ENCODE assay signal across 14 cellular contexts in the genomic region with DNA sequence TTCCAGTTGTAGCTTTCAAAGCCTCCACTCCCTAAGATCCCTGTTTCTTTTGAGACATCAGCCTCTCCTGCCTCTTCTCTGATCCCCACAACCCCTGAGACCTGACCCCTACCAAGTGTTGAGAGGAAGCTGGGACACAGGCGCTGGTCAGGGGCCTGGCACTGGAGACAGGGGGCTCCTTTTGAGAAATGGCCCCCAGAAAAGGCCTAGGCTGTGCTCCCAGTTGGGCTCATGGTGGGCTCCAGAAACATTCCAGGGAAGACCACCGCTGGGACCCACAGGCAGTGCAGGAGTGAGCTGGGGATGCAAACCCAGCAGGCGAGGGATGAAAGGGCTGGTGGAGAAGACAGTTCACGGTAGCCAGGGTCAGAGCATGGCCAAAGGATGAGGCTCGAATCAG. TPM values are rescaled to one million over a fixed set of nuclear protein-coding genes. Genes with fewer than 3 reads are reported as not detected.
DNase-seq lines count a peak whose midpoint lies in the region; ATAC-seq, FAIRE-seq and TF ChIP-seq lines count a peak whose summit lies in the region.
"Had no signal": no experiment of that assay in that cellular context is flagged by ENCODE, and none has a peak within 500 bp of the region (broad histone marks: within the 10 kb centered on the region; RNA-seq: fewer than 3 reads in every experiment).

No MANE protein-coding gene starts in this region.

- intact Hi-C loops in MCF 10A (cut with micrococcal nuclease) (loop anchor here (10.0 kb wide), 1 partner anchor 303 kb away; no protein-coding TSS in a partner anchor), mammary epithelial cell (cut with micrococcal nuclease) (loop anchor here (5.0 kb wide), 1 partner anchor 126 kb away; the partner anchor contains the start of gene LMCD1), esophagus squamous epithelium (cut with DNase I) (no loop called here), pancreas (cut with DNase I) (loop anchor here in 1 of 3 donors (10.0 kb wide), 1 partner anchor 193 kb away; no protein-coding TSS in a partner anchor)

- no peak overlapping the region for H3K27ac ChIP-seq in mammary epithelial cell (ENCODE audit: insufficient read depth, low read depth, low read length)
- H3K27ac ChIP-seq in esophagus squamous epithelium: no peak overlapping the region
- H3K27ac ChIP-seq in pancreas: no peak overlapping the region
- H3K27ac ChIP-seq: 22Rv1 had no signal

- no peaks in the 10 kb centered on the region for H4K20me1 ChIP-seq in mammary epithelial cell (ENCODE audit: insufficient read depth, low read length)
- H4K20me1 ChIP-seq: BLaER1 treated with 17β-estradiol and CSF1 and Interleukin-3, amounts not matched to agents 10 nM and 100 nM had no signal

- H3K4me1 Mint-ChIP-seq in MCF 10A (ENCODE audit: insufficient read depth, unreplicated experiment) (peaks cover 23% of the 10 kb centered on the region), HFFc6 (ENCODE audit: low read depth) (peaks cover 54% of the 10 kb centered on the region), chondrocyte (ENCODE audit: low read depth) (peaks cover 59% of the 10 kb centered on the region), osteocyte (ENCODE audit: unreplicated experiment) (peaks cover 43% of the 10 kb centered on the region)

- no peak overlapping the region for H3K4me2 ChIP-seq in mammary epithelial cell (ENCODE audit: insufficient read depth, low read depth, low read length)

- ATAC-seq in pancreas: no peak

- 96% methylated on average over 5 of the region's 5 CpGs for WGBS in mammary epithelial cell (ENCODE audit: low coverage, missing lambda C conversion rate)
- 90 to 98% methylated on average over 3 to 4 of the region's 5 CpGs for WGBS in esophagus squamous epithelium, 2 donors
- 80 to 84% methylated on average over 5 of the region's 5 CpGs for WGBS in pancreas, 2 donors

- H3K4me3 Mint-ChIP-seq in MCF 10A (ENCODE audit: unreplicated experiment): no peak overlapping the region
- H3K4me3 Mint-ChIP-seq in HFFc6: no peak overlapping the region
- no peak overlapping the region for H3K4me3 Mint-ChIP-seq in chondrocyte (ENCODE audit: unreplicated experiment)
- H3K4me3 Mint-ChIP-seq in osteocyte (ENCODE audit: unreplicated experiment): no peak overlapping the region

- H3K27me3 Mint-ChIP-seq in MCF 10A (ENCODE audit: insufficient read depth, unreplicated experiment) (no peaks in the 10 kb centered on the region), HFFc6 (ENCODE audit: insufficient read depth) (peaks cover 4% of the 10 kb centered on the region), chondrocyte (ENCODE audit: low read depth) (no peaks in the 10 kb centered on the region), osteocyte (ENCODE audit: unreplicated experiment) (no peaks in the 10 kb centered on the region)

- H3K27me3 ChIP-seq in mammary epithelial cell (ENCODE audit: insufficient read depth, low read length) (peaks cover 3% of the 10 kb centered on the region), esophagus squamous epithelium (peaks cover 0 to 5% (median 0%) of the 10 kb centered on the region in 4 donors), pancreas (no peaks in the 10 kb centered on the region)
- H3K27me3 ChIP-seq: BLaER1 treated with 17β-estradiol and CSF1 and Interleukin-3, amounts not matched to agents 10 nM and 100 nM had no signal

- BruUV-seq in MCF 10A (replicated peaks; lab: Mats Ljungman, UMichigan) (no TSS peak), mammary epithelial cell (replicated peaks; lab: Mats Ljungman, UMichigan) (no TSS peak)

- H3K4me3 ChIP-seq in mammary epithelial cell (replicated peaks in 1 of 3; ENCODE audit: insufficient read depth in 1 of 3, low read depth in 2 of 3, low read length in 3 of 3) (no peak overlapping the region), esophagus squamous epithelium (no peak overlapping the region), pancreas (no peak overlapping the region)
- H3K4me3 ChIP-seq: BLaER1 treated with 17β-estradiol and CSF1 and Interleukin-3, amounts not matched to agents 10 nM and 100 nM had no signal

- peak overlapping the region; percentile 27 for H3K27ac Mint-ChIP-seq in MCF 10A (ENCODE audit: low read depth, unreplicated experiment)
- H3K27ac Mint-ChIP-seq in HFFc6: 0 out of 2 replicates have a peak overlapping the region, but pooled peaks have one; percentile 13
- peak overlapping the region; percentile 49 for H3K27ac Mint-ChIP-seq in chondrocyte (ENCODE audit: unreplicated experiment)
- peak overlapping the region; percentile 56 for H3K27ac Mint-ChIP-seq in osteocyte (ENCODE audit: unreplicated experiment)

- H3K36me3 Mint-ChIP-seq in MCF 10A (ENCODE audit: insufficient read depth, unreplicated experiment): no peaks in the 10 kb centered on the region
- no peaks in the 10 kb centered on the region for H3K36me3 Mint-ChIP-seq in HFFc6 (ENCODE audit: low read depth)
- H3K36me3 Mint-ChIP-seq in chondrocyte (ENCODE audit: low read depth): no peaks in the 10 kb centered on the region
- no peaks in the 10 kb centered on the region for H3K36me3 Mint-ChIP-seq in osteocyte (ENCODE audit: unreplicated experiment)
- H3K36me3 Mint-ChIP-seq: CD4-positive, CD25-positive, alpha-beta regulatory T cell had no signal

- TF ChIP-seq CTCF in MCF 10A (IDR thresholded peaks at IDR 0.05; ENCODE audit: unreplicated experiment) (no peak), mammary epithelial cell (conservative IDR thresholded peaks at IDR 0.05 in 1 of 2, IDR thresholded peaks at IDR 0.05 in 1 of 2; ENCODE audit: extremely low read depth in 1 of 2, insufficient read depth in 1 of 2, low read depth in 1 of 2, low read length in 2 of 2) (no peak), HFFc6 (IDR thresholded peaks at IDR 0.05) (no peak), chondrocyte (IDR thresholded peaks at IDR 0.05) (no peak), osteocyte (IDR thresholded peaks at IDR 0.05) (no peak), esophagus squamous epithelium (IDR thresholded peaks at IDR 0.05) (no peak), pancreas (IDR thresholded peaks at IDR 0.05) (no peak)

- POLR2A ChIA-PET in MCF 10A (lab: Yijun Ruan, JAX): no interaction called here

- no peaks in the 10 kb centered on the region for H3K79me2 ChIP-seq in mammary epithelial cell (ENCODE audit: insufficient read depth, low read length)

- H2AFZ ChIP-seq in mammary epithelial cell (ENCODE audit: low read depth, low read length): no peak overlapping the region

- H3K4me1 ChIP-seq in mammary epithelial cell (ENCODE audit: insufficient read depth, low read length) (peaks cover 28% of the 10 kb centered on the region), esophagus squamous epithelium (peaks cover 0 to 40% (median 8%) of the 10 kb centered on the region in 3 donors), pancreas (no peaks in the 10 kb centered on the region)

- dilution Hi-C loops in mammary epithelial cell (cut with HindIII; ENCODE audit: low sequenced_read_pairs): no loop called here

- in situ Hi-C loops in mammary epithelial cell (cut with MboI; ENCODE audit: low sequenced_read_pairs in 2 of 2): no loop called here

- TF ChIP-seq POLR2A in esophagus squamous epithelium (IDR thresholded peaks at IDR 0.05): no peak

- CTCF ChIA-PET in MCF 10A (lab: Yijun Ruan, JAX): interaction anchor here (1.5 to 7.2 kb wide), 2 partner anchors 22 to 185 kb away, joined by 3 to 79 read pairs; no protein-coding TSS in a partner anchor
- CTCF ChIA-PET in mammary epithelial cell (lab: Charles Lee; ENCODE audit: low non-redundant PET): no interaction called here

- no peaks in the 10 kb centered on the region for H3K36me3 ChIP-seq in mammary epithelial cell (ENCODE audit: insufficient read depth, low read length)
- H3K36me3 ChIP-seq in esophagus squamous epithelium: no peaks in the 10 kb centered on the region
- H3K36me3 ChIP-seq in pancreas: no peaks in the 10 kb centered on the region
- H3K36me3 ChIP-seq: BLaER1 treated with 17β-estradiol and CSF1 and Interleukin-3, amounts not matched to agents 10 nM and 100 nM had no signal

- no peak for DNase-seq in MCF 10A (ENCODE audit: unreplicated experiment)
- no peak for DNase-seq in mammary epithelial cell
- no peak for DNase-seq in HFFc6
- DNase-seq in chondrocyte (ENCODE audit: low spot score): no peak
- no peak for DNase-seq in osteocyte (ENCODE audit: extremely low spot score, unreplicated experiment)
- DNase-seq in NAMALWA (ENCODE audit: low spot score): no peak
- no peak for DNase-seq in esophagus squamous epithelium (lab: John Stamatoyannopoulos, UW)
- DNase-seq in pancreas: no peak
- DNase-seq: CD4-positive, CD25-positive, alpha-beta regulatory T cell; DMS53; GF-D8; HCEC 1CT had no signal

- no peaks in the 10 kb centered on the region for H3K9me3 ChIP-seq in mammary epithelial cell (replicated peaks; ENCODE audit: insufficient read depth, low read length)
- H3K9me3 ChIP-seq in esophagus squamous epithelium: no peaks in the 10 kb centered on the region
- H3K9me3 ChIP-seq in pancreas: no peaks in the 10 kb centered on the region
- H3K9me3 ChIP-seq: BLaER1 treated with 17β-estradiol and CSF1 and Interleukin-3, amounts not matched to agents 10 nM and 100 nM had no signal

- H3K9me3 Mint-ChIP-seq in MCF 10A (ENCODE audit: unreplicated experiment): no peaks in the 10 kb centered on the region
- no peaks in the 10 kb centered on the region for H3K9me3 Mint-ChIP-seq in HFFc6
- H3K9me3 Mint-ChIP-seq in chondrocyte (ENCODE audit: low read depth): no peaks in the 10 kb centered on the region
- no peaks in the 10 kb centered on the region for H3K9me3 Mint-ChIP-seq in osteocyte (ENCODE audit: unreplicated experiment)

- no peak overlapping the region for H3K9ac ChIP-seq in mammary epithelial cell (ENCODE audit: insufficient read depth, low read length)
- H3K9ac ChIP-seq: BLaER1 treated with 17β-estradiol and CSF1 and Interleukin-3, amounts not matched to agents 10 nM and 100 nM had no signal

- no peak for FAIRE-seq in pancreas (lab: Jason Lieb, UNC)

RNA-seq across cellular contexts. Expression of gene SSUH2, which starts 16.6 kb away (rescaled TPM):
- total RNA-seq in MCF 10A (2022) (0.32 and 0.51 TPM in 2 replicates), mammary epithelial cell (under 1 TPM in 1 of 2 donors, not detected in 1; 0.28 TPM), chondrocyte (0.31 TPM in 1 of 3 replicates, not detected in the others), osteocyte (not detected in 2 replicates), esophagus squamous epithelium (under 1 TPM in 2 of 4 donors, not detected in 2; 0.13 to 0.19 TPM), pancreas (under 1 TPM; 0.06 to 0.78 (median 0.16) TPM)
- polyA plus RNA-seq in mammary epithelial cell (0.31 TPM), pancreas (1 to 10 TPM in 1 of 2 donors, under 1 TPM in 1; 0.42 to 1.8 TPM)
- not detected for polyA minus RNA-seq in mammary epithelial cell
- total RNA-seq in HFFc6 (2021; fragmentation: NEBNext Ultra II Directional; extraction: Animal tissue kit (Norgen Biotek cat#: 25700)): under 1 TPM in 4 of 6 experiments, not detected in 2; 0.28 to 0.51 (median 0.37) TPM
- total RNA-seq: CD4-positive, CD25-positive, alpha-beta regulatory T cell had no signal
- polyA plus RNA-seq: CD4-positive, CD25-positive, alpha-beta regulatory T cell had no signal
